ENCODE assay signal across 16 cellular contexts in the genomic region with DNA sequence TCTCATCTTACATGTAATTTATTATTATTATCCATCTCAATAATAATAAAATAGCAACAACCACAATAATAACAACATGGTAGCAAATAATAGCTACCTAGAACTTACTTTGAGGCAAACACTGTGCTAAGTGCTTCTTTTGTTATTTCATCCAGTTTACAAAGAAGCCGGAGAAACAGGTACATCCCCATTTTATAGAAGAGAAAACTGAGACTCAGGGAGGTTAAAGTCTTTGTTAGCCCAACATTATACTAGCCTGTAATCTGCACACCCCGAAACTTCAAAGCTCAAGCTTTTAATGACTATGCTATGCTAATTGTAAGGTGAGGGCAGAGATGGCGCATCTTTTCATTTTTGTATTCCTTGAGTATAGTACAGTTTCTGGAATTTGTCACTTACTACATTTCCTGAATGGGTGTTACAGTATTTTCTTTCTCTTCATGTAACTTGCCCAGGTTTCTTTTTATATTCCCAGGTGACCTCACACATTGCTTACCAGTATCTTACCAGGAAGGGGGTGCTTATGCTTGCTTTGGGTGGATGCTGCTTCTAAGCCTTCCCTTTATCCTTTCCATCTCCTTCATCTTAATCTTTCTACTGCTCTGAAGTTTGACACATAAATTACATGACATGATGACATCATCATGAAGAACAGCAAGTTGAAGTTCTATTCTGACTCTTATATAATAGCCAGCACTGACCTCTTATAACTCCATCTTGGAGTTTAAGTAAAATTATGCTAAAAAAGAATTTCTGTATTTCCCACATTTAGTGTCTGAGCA. TPM values are rescaled to one million over a fixed set of nuclear protein-coding genes. Genes with fewer than 3 reads are reported as not detected.
DNase-seq lines count a peak whose midpoint lies in the region; ATAC-seq, FAIRE-seq and TF ChIP-seq lines count a peak whose summit lies in the region.
"Had no signal": no experiment of that assay in that cellular context is flagged by ENCODE, and none has a peak within 500 bp of the region (broad histone marks: within the 10 kb centered on the region; RNA-seq: fewer than 3 reads in every experiment).

No MANE protein-coding gene starts in this region.

- H3K9me3 Mint-ChIP-seq in activated CD4-positive, alpha-beta T cell treated with anti-CD3 and anti-CD28 coated beads for 36 hours (ENCODE audit: low read depth), result no peaks in the 10 kb centered on the region
- H3K9me3 Mint-ChIP-seq: CD8-positive, alpha-beta T cell; H9 had no signal

- intact Hi-C loops in activated CD4-positive, alpha-beta T cell treated with anti-CD3 and anti-CD28 coated beads for 36 hours (cut with DNase I, micrococcal nuclease), result no loop called here
- intact Hi-C loops in K562 (cut with micrococcal nuclease), result no loop called here

- no peak overlapping the region for H3K4me3 ChIP-seq in K562
- H3K4me3 ChIP-seq: BLaER1 treated with 17β-estradiol and CSF1 and Interleukin-3, amounts not matched to agents 10 nM and 100 nM had no signal

- 96% methylated on average over 3 of the region's 3 CpGs for WGBS in K562 (ENCODE audit: insufficient coverage, low coverage, missing lambda C conversion rate)

- H3K4me3 Mint-ChIP-seq in activated CD4-positive, alpha-beta T cell treated with anti-CD3 and anti-CD28 coated beads for 36 hours, result no peak overlapping the region
- H3K4me3 Mint-ChIP-seq: B cell; CD8-positive, alpha-beta T cell; H9 had no signal

- no peak for TF ChIP-seq POLR2A in K562 (conservative IDR thresholded peaks at IDR 0.05)

- H3K9me3 ChIP-seq in K562 (replicated peaks; ENCODE audit: control insufficient read depth, insufficient read depth, low read depth, low read length), result no peaks in the 10 kb centered on the region
- H3K9me3 ChIP-seq: BLaER1 treated with 17β-estradiol and CSF1 and Interleukin-3, amounts not matched to agents 10 nM and 100 nM had no signal

- TF ChIP-seq EP300 in K562 (IDR thresholded peaks at IDR 0.05; ENCODE audit: low read length), result no peak

- peaks cover 0 to 9% of the 10 kb centered on the region in 2 experiments; a peak in 2 of 5 replicates for H3K4me1 ChIP-seq in K562 (replicated peaks in 1 of 2; ENCODE audit: control insufficient read depth in 2 of 2, insufficient read depth in 2 of 2, low read length in 2 of 2)

- TF ChIP-seq CTCF in K562 (IDR thresholded peaks at IDR 0.05 in 2 of 3, conservative IDR thresholded peaks at IDR 0.05 in 1 of 3; ENCODE audit: insufficient read depth in 2 of 3, low read depth in 1 of 3, low read length in 3 of 3), result no peak

- H3K27ac Mint-ChIP-seq in activated CD4-positive, alpha-beta T cell treated with anti-CD3 and anti-CD28 coated beads for 36 hours, result peak overlapping the region; percentile 22
- H3K27ac Mint-ChIP-seq: B cell; CD8-positive, alpha-beta T cell had no signal

- H3K9me1 ChIP-seq in K562 (ENCODE audit: control insufficient read depth, insufficient read depth, low read length), result no peaks in the 10 kb centered on the region

- FAIRE-seq in K562 (lab: Jason Lieb, UNC), result no peak
- FAIRE-seq: H1 had no signal

- no peak for TF ChIP-seq RAD21 in K562 (CRISPR knock-in tag; conservative IDR thresholded peaks at IDR 0.05 in 1 of 2, IDR thresholded peaks at IDR 0.05 in 1 of 2)

- CTCF ChIA-PET in activated CD4-positive, alpha-beta T cell treated with anti-CD3 and anti-CD28 coated beads for 36 hours (lab: Charles Lee), result no interaction called here
- CTCF ChIA-PET in HEK293T (lab: Yijun Ruan, JAX) (no interaction called here), K562 (lab: Yijun Ruan, JAX; ENCODE audit: low intra/inter-chr PET ratio) (no interaction called here)

- ATAC-seq in activated CD4-positive, alpha-beta T cell treated with anti-CD3 and anti-CD28 coated beads for 36 hours, result no peak
- ATAC-seq in K562 (no peak), esophagus mucosa (no peak), HG02970 (IDR thresholded peaks at IDR 0.05; ENCODE audit: low FRiP score, unreplicated experiment) (no peak), GM21619 (IDR thresholded peaks at IDR 0.05; ENCODE audit: unreplicated experiment) (no peak)
- ATAC-seq: CD8-positive, alpha-beta T cell had no signal

- POLR2A ChIA-PET in activated CD4-positive, alpha-beta T cell treated with anti-CD3 and anti-CD28 coated beads for 36 hours (lab: Charles Lee), result interaction anchor here (1.1 kb wide), 1 partner anchor 21 kb away, joined by 4 read pairs; no protein-coding TSS in a partner anchor
- POLR2A ChIA-PET in HEK293T (lab: Yijun Ruan, JAX), result no interaction called here
- POLR2A ChIA-PET in K562 (lab: Yijun Ruan, JAX), result interaction anchor here (1.1 to 1.7 kb wide), 2 partner anchors 8 to 22 kb away, joined by 5 to 6 read pairs; partner anchors contain the start of genes DNTTIP2 and GCLM

- BruUV-seq in K562 (replicated peaks; lab: Mats Ljungman, UMichigan), result no TSS peak

- H3K9ac ChIP-seq in K562 (ENCODE audit: insufficient read depth in 1 of 2, low read depth in 2 of 2, low read length in 2 of 2), result no peak overlapping the region
- H3K9ac ChIP-seq: BLaER1 treated with 17β-estradiol and CSF1 and Interleukin-3, amounts not matched to agents 10 nM and 100 nM had no signal

- DNase-seq in activated CD4-positive, alpha-beta T cell treated with anti-CD3 and anti-CD28 coated beads for 36 hours, result no peak
- DNase-seq in activated CD4-positive, alpha-beta T cell treated with anti-CD3 and anti-CD28 coated beads for 4 hours, result no peak
- DNase-seq in HEK293T (ENCODE audit: extremely low spot score) (no peak), K562 (ENCODE audit: extremely low read depth in 1 of 4, low spot score in 3 of 4) (no peak)
- DNase-seq: Calu3; CD8-positive, alpha-beta T cell; DMS79 treated with DMSO at 0.1 percent for 48 hours; GF-D8; H9 had no signal

- no peak overlapping the region for H3K27ac ChIP-seq in K562 (ENCODE audit: extremely low read depth, low read depth, low read length)
- H3K27ac ChIP-seq: 22Rv1; BLaER1 treated with 17β-estradiol and CSF1 and Interleukin-3, amounts not matched to agents 10 nM and 100 nM had no signal

- no peak overlapping the region for H2AFZ ChIP-seq in K562 (ENCODE audit: low read depth, low read length)

- H3K36me3 ChIP-seq in K562 (ENCODE audit: control insufficient read depth, insufficient read depth, low read length), result peaks cover 72% of the 10 kb centered on the region

- H3K4me2 ChIP-seq in K562 (ENCODE audit: insufficient read depth, low read length), result no peak overlapping the region
- H3K4me2 ChIP-seq: BLaER1 treated with 17β-estradiol and CSF1 and Interleukin-3, amounts not matched to agents 10 nM and 100 nM had no signal

- H3K36me3 Mint-ChIP-seq in activated CD4-positive, alpha-beta T cell treated with anti-CD3 and anti-CD28 coated beads for 36 hours (ENCODE audit: low read depth), result peaks cover 15% of the 10 kb centered on the region

- peaks cover 35% of the 10 kb centered on the region for H3K79me2 ChIP-seq in K562 (ENCODE audit: control insufficient read depth, insufficient read depth, low read length)

- peaks cover 23% of the 10 kb centered on the region for H3K4me1 Mint-ChIP-seq in activated CD4-positive, alpha-beta T cell treated with anti-CD3 and anti-CD28 coated beads for 36 hours

- in situ Hi-C loops in K562 (cut with MboI), result no loop called here

- no peaks in the 10 kb centered on the region for H3K27me3 Mint-ChIP-seq in activated CD4-positive, alpha-beta T cell treated with anti-CD3 and anti-CD28 coated beads for 36 hours
- H3K27me3 Mint-ChIP-seq: B cell had no signal

- no peaks in the 10 kb centered on the region; the same call in 1 of the 2 replicates for H4K20me1 ChIP-seq in K562 (replicated peaks; ENCODE audit: control insufficient read depth, insufficient read depth, low read length)

- H3K27me3 ChIP-seq in K562 (ENCODE audit: control insufficient read depth in 2 of 2, insufficient read depth in 2 of 2, low read length in 2 of 2), result no peaks in the 10 kb centered on the region
- H3K27me3 ChIP-seq: BLaER1 treated with 17β-estradiol and CSF1 and Interleukin-3, amounts not matched to agents 10 nM and 100 nM had no signal

RNA-seq across cellular contexts. Expression of gene GCLM, which starts 8.3 kb away (rescaled TPM):
- 10 to 100 TPM; 12.8 to 19.2 TPM for total RNA-seq in activated CD4-positive, alpha-beta T cell treated with anti-CD3 and anti-CD28 coated beads for 36 hours
- 21.3 and 58.7 TPM in 2 replicates for total RNA-seq in K562 (2011; cell fraction: chromatin; rRNA removed; ENCODE audit: low replicate concordance)
- total RNA-seq in K562 (2011; cell fraction: nucleolus; rRNA removed), result 21.2 and 23.3 TPM in 2 replicates
- total RNA-seq in K562 (2011; cell fraction: nucleoplasm; rRNA removed), result 34.2 and 65.9 TPM in 2 replicates
- 13.8 and 17.5 TPM in 2 replicates for total RNA-seq in K562 (2014; rRNA removed)
- total RNA-seq in K562 (2014; rRNA removed; fragmentation: Illumina TruSeq; extraction: Trizol), result 38.9 and 43.3 TPM in 2 replicates
- 22.3 and 24.5 TPM in 2 replicates for total RNA-seq in K562 (2015; rRNA removed; fragmentation: Illumina TruSeq; extraction: Trizol)
- total RNA-seq in K562 (2021), result 39.5 and 41.0 TPM in 2 replicates
- 55.5 and 71.6 TPM in 2 replicates for polyA plus RNA-seq in K562 (2011; rRNA removed)
- polyA plus RNA-seq in K562 (2011; cell fraction: cytosol; rRNA removed), result 10.4 and 18.6 TPM in 2 replicates
- 11.0 and 14.3 TPM in 2 replicates for polyA plus RNA-seq in K562 (2011; cell fraction: nucleus; rRNA removed)
- polyA plus RNA-seq in K562 (2012), result 23.6 and 39.2 TPM in 2 replicates
- 27.3 and 32.8 TPM in 2 replicates for polyA plus RNA-seq in K562 (2014; fragmentation: Illumina TruSeq; extraction: Trizol)
- polyA plus RNA-seq in K562 (2014; fragmentation: Nextera tagmentation; extraction: Ambion mirVana), result 1 to 10 TPM; 9.3 to 9.6 TPM
- polyA plus RNA-seq in K562 (2014; rRNA removed), result 16.2 and 18.2 TPM in 2 replicates
- 60.9 and 71.0 TPM in 2 replicates for polyA minus RNA-seq in K562 (2011; rRNA and poly(A)+ RNA removed)
- 25.4 and 28.6 TPM in 2 replicates for polyA minus RNA-seq in K562 (2011; cell fraction: cytosol; rRNA and poly(A)+ RNA removed)
- 29.9 and 38.1 TPM in 2 replicates for polyA minus RNA-seq in K562 (2011; cell fraction: nucleus; rRNA and poly(A)+ RNA removed)
- total RNA-seq in esophagus mucosa, result 11.6 TPM

RNA-seq across cellular contexts. Expression of gene DNTTIP2, which starts 21.9 kb away (rescaled TPM):
- total RNA-seq in activated CD4-positive, alpha-beta T cell treated with anti-CD3 and anti-CD28 coated beads for 36 hours, result 10 to 100 TPM; 82.8 to 84.9 TPM
- 50.5 and 141 TPM in 2 replicates for total RNA-seq in K562 (2011; cell fraction: chromatin; rRNA removed; ENCODE audit: low replicate concordance)
- 40.2 and 49.0 TPM in 2 replicates for total RNA-seq in K562 (2011; cell fraction: nucleolus; rRNA removed)
- total RNA-seq in K562 (2011; cell fraction: nucleoplasm; rRNA removed), result 77.8 and 89.5 TPM in 2 replicates
- total RNA-seq in K562 (2014; rRNA removed) (50.4 and 59.2 TPM in 2 replicates), K562 (2014; rRNA removed; fragmentation: Illumina TruSeq; extraction: Trizol) (106 and 136 TPM in 2 replicates), K562 (2015; rRNA removed; fragmentation: Illumina TruSeq; extraction: Trizol) (87.9 and 97.0 TPM in 2 replicates), K562 (2021) (85.2 and 91.9 TPM in 2 replicates), esophagus mucosa (48.5 TPM)
- polyA plus RNA-seq in K562 (2011; rRNA removed) (56.1 and 75.0 TPM in 2 replicates), K562 (2014; fragmentation: Illumina TruSeq; extraction: Trizol) (87.6 and 113 TPM in 2 replicates), K562 (2014; fragmentation: Nextera tagmentation; extraction: Ambion mirVana) (100 to 1,000 TPM; 113 to 138 TPM), K562 (2014; rRNA removed) (59.7 and 75.4 TPM in 2 replicates)
- 3.9 and 5.5 TPM in 2 replicates for polyA plus RNA-seq in K562 (2011; cell fraction: cytosol; rRNA removed)
- polyA plus RNA-seq in K562 (2011; cell fraction: nucleus; rRNA removed), result 140 and 149 TPM in 2 replicates
- 46.3 and 75.3 TPM in 2 replicates for polyA plus RNA-seq in K562 (2012)
- polyA minus RNA-seq in K562 (2011; rRNA and poly(A)+ RNA removed), result 119 and 126 TPM in 2 replicates
- 15.1 and 17.9 TPM in 2 replicates for polyA minus RNA-seq in K562 (2011; cell fraction: cytosol; rRNA and poly(A)+ RNA removed)
- polyA minus RNA-seq in K562 (2011; cell fraction: nucleus; rRNA and poly(A)+ RNA removed), result 31.6 and 79.9 TPM in 2 replicates
